In the genomic region with DNA sequence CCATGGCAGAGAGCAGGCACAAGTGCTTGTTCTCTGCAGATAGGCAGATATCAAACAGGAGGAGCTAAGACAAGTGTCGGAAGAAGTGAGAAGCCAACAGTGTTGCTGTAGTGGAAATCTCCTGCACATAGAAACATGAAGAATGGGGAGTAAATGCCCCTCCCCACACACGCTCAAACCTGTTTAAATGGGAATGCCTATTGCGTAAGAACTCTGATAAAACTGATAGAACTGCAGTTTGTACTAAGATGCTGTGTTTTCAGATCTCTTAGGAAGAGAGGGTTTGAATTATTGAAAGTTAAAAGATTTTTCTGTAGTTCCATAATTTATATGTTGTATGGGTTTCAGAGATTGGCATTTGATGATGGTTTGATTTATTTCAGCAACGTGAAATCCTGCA, we compare ENCODE assay signal across 28 cellular contexts. TPM values are rescaled to one million over a fixed set of nuclear protein-coding genes. Genes with fewer than 3 reads are reported as not detected.
"Had no signal": no experiment of that assay in that cellular context is flagged by ENCODE, and none has a peak within 500 bp of the region (broad histone marks: within the 10 kb centered on the region; RNA-seq: fewer than 3 reads in every experiment).

No MANE protein-coding gene starts in this region.

- H3K4me3 ChIP-seq: MG63, SK-N-MC had no signal

- H3K9me3 Mint-ChIP-seq: activated CD4-positive, alpha-beta memory T cell treated with anti-CD3 and anti-CD28 coated beads for 36 hours; activated CD4-positive, alpha-beta T cell treated with anti-CD3 and anti-CD28 coated beads, Interleukin-2, amount 10 ng/mL, durations not matched to agents 7 days and 5 days; activated naive CD4-positive, alpha-beta T cell treated with anti-CD3 and anti-CD28 coated beads for 36 hours; brain; T-cell had no signal

- H3K4me2 ChIP-seq: KMS-11 had no signal

- ATAC-seq: Panc1, Right ventricle myocardium inferior, T-cell had no signal

- H3K4me3 Mint-ChIP-seq: activated CD4-positive, alpha-beta memory T cell treated with anti-CD3 and anti-CD28 coated beads for 36 hours; activated CD4-positive, alpha-beta T cell treated with anti-CD3 and anti-CD28 coated beads, Interleukin-2, amount 10 ng/mL, durations not matched to agents 7 days and 5 days; activated naive CD4-positive, alpha-beta T cell treated with anti-CD3 and anti-CD28 coated beads for 36 hours; activated naive CD8-positive, alpha-beta T cell; brain; T-cell had no signal

- H3K4me1 Mint-ChIP-seq: brain, T-cell had no signal

- H3K9me3 ChIP-seq: MG63 had no signal

- H3K27ac Mint-ChIP-seq: activated CD4-positive, alpha-beta memory T cell treated with anti-CD3 and anti-CD28 coated beads for 36 hours; activated CD4-positive, alpha-beta T cell treated with anti-CD3 and anti-CD28 coated beads, Interleukin-2, amount 10 ng/mL, durations not matched to agents 7 days and 5 days; activated naive CD4-positive, alpha-beta T cell treated with anti-CD3 and anti-CD28 coated beads for 36 hours; activated naive CD8-positive, alpha-beta T cell; brain; T-cell had no signal

- H3K27ac ChIP-seq: KMS-11, SK-N-MC, VCaP had no signal

- H3K27me3 ChIP-seq: MG63 had no signal

- H3K27me3 Mint-ChIP-seq: activated CD4-positive, alpha-beta memory T cell treated with anti-CD3 and anti-CD28 coated beads for 36 hours; activated CD4-positive, alpha-beta T cell treated with anti-CD3 and anti-CD28 coated beads, Interleukin-2, amount 10 ng/mL, durations not matched to agents 7 days and 5 days; activated naive CD8-positive, alpha-beta T cell; T-cell had no signal

- H3K9ac ChIP-seq: KMS-11 had no signal

- DNase-seq: activated CD4-positive, alpha-beta memory T cell treated with anti-CD3 and anti-CD28 coated beads for 36 hours; activated CD4-positive, alpha-beta T cell treated with anti-CD3 and anti-CD28 coated beads, Interleukin-2, amount 10 ng/mL, durations not matched to agents 7 days and 5 days; activated CD4-positive, CD25-positive, alpha-beta regulatory T cell; activated CD8-positive, alpha-beta memory T cell treated with anti-CD3 and anti-CD28 coated beads for 24 hours; activated effector memory CD4-positive, alpha-beta T cell treated with Interleukin-2 at 50 U/mL for 16 hours; activated naive CD4-positive, alpha-beta T cell treated with anti-CD3 and anti-CD28 coated beads for 36 hours; amygdala; cerebellar nuclear complex; MG63; MV-4-11; NCI-H1105; NCI-H1436; NCI-H1694 treated with DMSO at 0.1 percent for 48 hours; NCI-H2029 treated with DMSO at 0.1 percent for 48 hours; NCI-H345; NCI-H510A; NCI-H526 treated with DMSO at 0.1 percent for 48 hours; NCI-H82; RPMI8226; T-cell; T-helper 2 cell had no signal

RNA-seq across cellular contexts. Expression of gene GPR176, which starts 33.5 kb away (rescaled TPM):
- total RNA-seq: activated CD4-positive, alpha-beta T cell treated with anti-CD3 and anti-CD28 coated beads, Interleukin-2, amount 10 ng/mL, durations not matched to agents 7 days and 5 days had no signal
